In the genomic region with DNA sequence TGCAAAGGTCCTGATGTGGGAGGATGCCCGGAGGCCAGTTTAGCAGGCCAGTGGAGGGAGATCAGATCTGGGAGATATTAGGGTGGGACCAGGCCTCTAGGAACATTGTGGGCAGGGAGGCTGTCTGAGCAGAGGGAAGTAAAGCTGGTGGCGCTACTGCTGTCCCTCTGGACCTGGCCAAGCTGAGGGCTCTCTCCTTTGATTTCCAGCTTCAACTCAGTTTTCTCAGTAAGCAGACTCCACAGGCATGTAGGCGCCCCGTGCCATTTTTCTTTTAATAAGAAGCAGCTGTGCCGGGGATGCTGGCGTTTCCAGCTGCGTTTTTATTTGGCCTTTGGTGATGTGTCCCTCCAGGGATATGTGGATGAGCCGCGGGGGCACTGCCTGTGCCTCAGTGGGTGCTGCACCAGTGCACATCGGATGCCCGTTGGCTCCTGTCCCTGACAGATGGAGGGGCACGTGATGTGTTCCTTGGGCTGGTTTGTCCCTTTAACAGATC, we compare ENCODE assay signal across 13 cellular contexts. TPM values are rescaled to one million over a fixed set of nuclear protein-coding genes. Genes with fewer than 3 reads are reported as not detected.
DNase-seq lines count a peak whose midpoint lies in the region; ATAC-seq and TF ChIP-seq lines count a peak whose summit lies in the region.
"Had no signal": no experiment of that assay in that cellular context is flagged by ENCODE, and none has a peak within 500 bp of the region (broad histone marks: within the 10 kb centered on the region; RNA-seq: fewer than 3 reads in every experiment).

No MANE protein-coding gene starts in this region.

- intact Hi-C loops in Right ventricle myocardium superior (cut with DNase I) = no loop called here
- intact Hi-C loops in upper lobe of right lung (cut with DNase I) = no loop called here

- peaks cover 6% of the 10 kb centered on the region for H3K4me1 ChIP-seq in cardiac muscle cell (ENCODE audit: low read depth)
- peaks cover 25% of the 10 kb centered on the region for H3K4me1 ChIP-seq in adipocyte (ENCODE audit: control insufficient read depth, insufficient read depth, low read length)
- peaks cover 56% of the 10 kb centered on the region for H3K4me1 ChIP-seq in upper lobe of right lung

- DNase-seq in cardiac muscle cell (ENCODE audit: low read depth in 1 of 2, low spot score in 1 of 2) (no peak), Right ventricle myocardium superior (no peak), adipocyte (ENCODE audit: low read depth) (peak; percentile 84), upper lobe of right lung (no peak), glomerular visceral epithelial cell (ENCODE audit: extremely low spot score) (no peak)
- DNase-seq in NK-92 treated with Interleukin-12 subunit alpha and Interleukin-12 subunit beta, amount 100 ng/mL, for 24 hours (lab: John Stamatoyannopoulos, UW) = no peak
- DNase-seq: ACHN, NCI-H187, SW 1271, thyroid gland had no signal

- H3K27ac ChIP-seq in cardiac muscle cell (peak overlapping the region; percentile 60), layer of hippocampus (ENCODE audit: low read depth, low read length) (peak overlapping the region; percentile 19), upper lobe of right lung (no peak overlapping the region)
- H3K27ac ChIP-seq: thyroid gland had no signal

- no peak overlapping the region for H3K4me3 ChIP-seq in cardiac muscle cell
- H3K4me3 ChIP-seq in adipocyte (ENCODE audit: low read length) = peak overlapping the region; percentile 56
- no peak overlapping the region for H3K4me3 ChIP-seq in upper lobe of right lung
- H3K4me3 ChIP-seq: thyroid gland had no signal

- ATAC-seq in Right ventricle myocardium superior (ENCODE audit: poor library complexity) = no peak
- peak; percentile 69 for ATAC-seq in upper lobe of right lung
- no peak for ATAC-seq in HG02571 (IDR thresholded peaks at IDR 0.05; ENCODE audit: unreplicated experiment)
- ATAC-seq: activated CD4-positive, CD25-positive, alpha-beta regulatory T cell treated with anti-CD3 and anti-CD28 coated beads, Interleukin-2, amount 50 U/mL, for 24 hours had no signal

- H3K9me3 ChIP-seq in cardiac muscle cell (ENCODE audit: low read depth) (no peaks in the 10 kb centered on the region), adipocyte (ENCODE audit: control insufficient read depth, low read length) (no peaks in the 10 kb centered on the region), upper lobe of right lung (no peaks in the 10 kb centered on the region)
- H3K9me3 ChIP-seq: thyroid gland had no signal

- H3K9ac ChIP-seq in adipocyte (ENCODE audit: low read length) = peak overlapping the region; percentile 33

- H3K36me3 ChIP-seq in cardiac muscle cell = no peaks in the 10 kb centered on the region
- no peaks in the 10 kb centered on the region for H3K36me3 ChIP-seq in adipocyte (ENCODE audit: control insufficient read depth, insufficient read depth, low read length, severe bottlenecking)
- H3K36me3 ChIP-seq in upper lobe of right lung = peaks cover 6% of the 10 kb centered on the region
- H3K36me3 ChIP-seq: thyroid gland had no signal

- H3K27me3 ChIP-seq in cardiac muscle cell (no peaks in the 10 kb centered on the region), adipocyte (replicated peaks; ENCODE audit: control insufficient read depth, insufficient read depth, low read length) (no peaks in the 10 kb centered on the region), layer of hippocampus (ENCODE audit: control insufficient read depth, insufficient read depth, low read length) (no peaks in the 10 kb centered on the region), upper lobe of right lung (no peaks in the 10 kb centered on the region)
- H3K27me3 ChIP-seq: thyroid gland had no signal

- TF ChIP-seq CTCF in cardiac muscle cell (IDR thresholded peaks at IDR 0.05; ENCODE audit: low read depth, low read length) (no peak), upper lobe of right lung (IDR thresholded peaks at IDR 0.05) (no peak)

RNA-seq across cellular contexts. Expression of a gene that starts 6.7 kb away (rescaled TPM):
- total RNA-seq in cardiac muscle cell (122 and 124 TPM in 2 replicates), Right ventricle myocardium superior (180 TPM), upper lobe of right lung (280 TPM)
- polyA plus RNA-seq in cardiac muscle cell = 132 and 146 TPM in 2 replicates

RNA-seq across cellular contexts. Expression of a gene that starts 23.4 kb away (rescaled TPM):
- total RNA-seq in cardiac muscle cell = 30.6 and 35.0 TPM in 2 replicates
- polyA plus RNA-seq in cardiac muscle cell = 70.8 and 84.1 TPM in 2 replicates
- total RNA-seq in Right ventricle myocardium superior = 24.8 TPM
- total RNA-seq in upper lobe of right lung = 30.3 TPM
